26 cellular contexts compared by ENCODE assay signal in genomic region chr1:22833699-22834098, GRCh38.
"Had no signal": no experiment of that assay in that cellular context is flagged by ENCODE, and none has a peak within 500 bp of the region (broad histone marks: within the 10 kb centered on the region; RNA-seq: fewer than 3 reads in every experiment).

No MANE protein-coding gene starts in this region.

- H3K27ac Mint-ChIP-seq: naive thymus-derived CD8-positive, alpha-beta T cell; stimulated activated effector memory CD8-positive, alpha-beta T cell treated with anti-CD3 and anti-CD28 coated beads, Interleukin-12 subunit alpha, Interleukin-12 subunit beta, amount 100 ng/mL, for 72 hours; stimulated activated naive CD8-positive, alpha-beta T cell treated with anti-CD3 and anti-CD28 coated beads, Interleukin-15, Interleukin-2, amounts not matched to agents 100 ng/mL and 50 ng/mL, for 24 hours had no signal

- H3K9me3 Mint-ChIP-seq: naive thymus-derived CD8-positive, alpha-beta T cell; nephron; neural crest cell; stimulated activated effector memory CD8-positive, alpha-beta T cell treated with anti-CD3 and anti-CD28 coated beads, Interleukin-12 subunit alpha, Interleukin-12 subunit beta, amount 100 ng/mL, for 72 hours; stimulated activated naive CD8-positive, alpha-beta T cell treated with anti-CD3 and anti-CD28 coated beads, Interleukin-15, Interleukin-2, amounts not matched to agents 100 ng/mL and 50 ng/mL, for 24 hours had no signal

- H3K27me3 Mint-ChIP-seq: stimulated activated naive CD8-positive, alpha-beta T cell treated with anti-CD3 and anti-CD28 coated beads, Interleukin-15, Interleukin-2, amounts not matched to agents 100 ng/mL and 50 ng/mL, for 24 hours had no signal

- H3K27ac ChIP-seq: left ventricle myocardium inferior, pancreas, prostate gland, sigmoid colon, spleen, suprapubic skin, thoracic aorta, tibial artery, uterus had no signal

- H3K4me1 ChIP-seq: pancreas, prostate gland, sigmoid colon, spleen, tibial artery, uterus had no signal

- ATAC-seq: mucosa of descending colon; naive thymus-derived CD8-positive, alpha-beta T cell; pancreas; right cardiac atrium; stimulated activated effector memory CD8-positive, alpha-beta T cell treated with anti-CD3 and anti-CD28 coated beads, Interleukin-12 subunit alpha, Interleukin-12 subunit beta, amount 100 ng/mL, for 72 hours had no signal

- H3K36me3 Mint-ChIP-seq: naive thymus-derived CD8-positive, alpha-beta T cell; stimulated activated effector memory CD8-positive, alpha-beta T cell treated with anti-CD3 and anti-CD28 coated beads, Interleukin-12 subunit alpha, Interleukin-12 subunit beta, amount 100 ng/mL, for 72 hours had no signal

- H3K4me3 ChIP-seq: left ventricle myocardium inferior, lung, mucosa of descending colon, pancreas, prostate gland, sigmoid colon, spleen, suprapubic skin, thoracic aorta, tibial artery, uterus had no signal

- H3K36me3 ChIP-seq: left ventricle myocardium inferior, pancreas, prostate gland, sigmoid colon, spleen, suprapubic skin, thoracic aorta, tibial artery, uterus had no signal

- H3K27me3 ChIP-seq: pancreas, sigmoid colon, suprapubic skin, uterus had no signal

- H3K4me3 Mint-ChIP-seq: naive thymus-derived CD8-positive, alpha-beta T cell; nephron; neural crest cell; stimulated activated effector memory CD8-positive, alpha-beta T cell treated with anti-CD3 and anti-CD28 coated beads, Interleukin-12 subunit alpha, Interleukin-12 subunit beta, amount 100 ng/mL, for 72 hours; stimulated activated naive CD8-positive, alpha-beta T cell treated with anti-CD3 and anti-CD28 coated beads, Interleukin-15, Interleukin-2, amounts not matched to agents 100 ng/mL and 50 ng/mL, for 24 hours had no signal

- DNase-seq: islet precursor cell; left ventricle myocardium inferior; mesendoderm; midbrain; naive thymus-derived CD8-positive, alpha-beta T cell; nucleus accumbens; pancreas; retina; right cardiac atrium; sigmoid colon; small intestine; spleen; stimulated activated CD4-positive, alpha-beta T cell treated with anti-CD3 and anti-CD28 coated beads, Interleukin-4, amount 100 ng/mL, for 24 hours; stimulated activated naive CD4-positive, alpha-beta T cell; tibial artery; trophoblast cell; uterus had no signal

- H3K9me3 ChIP-seq: left ventricle myocardium inferior, mucosa of descending colon, pancreas, prostate gland, sigmoid colon, spleen, suprapubic skin, thoracic aorta, tibial artery, uterus had no signal

- H3K4me1 Mint-ChIP-seq: naive thymus-derived CD8-positive, alpha-beta T cell; stimulated activated effector memory CD8-positive, alpha-beta T cell treated with anti-CD3 and anti-CD28 coated beads, Interleukin-12 subunit alpha, Interleukin-12 subunit beta, amount 100 ng/mL, for 72 hours had no signal
